Comparison of ENCODE assay signal across 8 cellular contexts in genomic region chr20:60057123-60057865, GRCh38.
DNase-seq lines count a peak whose midpoint lies in the region; ATAC-seq and TF ChIP-seq lines count a peak whose summit lies in the region.

No MANE protein-coding gene starts in this region.

- peaks cover 0 to 8% (median 0%) of the 10 kb centered on the region in 45 donors for H3K27me3 ChIP-seq in dorsolateral prefrontal cortex

- DNase-seq in AG10803 (ENCODE audit: low read depth) (peak; percentile 61), NCI-H748 (lab: John Stamatoyannopoulos, UW; ENCODE audit: unreplicated experiment) (peak; percentile 72), dorsolateral prefrontal cortex (peak in 9 of 10 donors; percentile 46 to 77 (median 66)), lung microvascular endothelial cell (ENCODE audit: low read depth in 2 of 2) (peak; percentile 56 to 63)
- peak; percentile 48 to 55 for DNase-seq in activated CD4-positive, alpha-beta T cell treated with anti-CD3 and anti-CD28 coated beads, Interleukin-2, amount 50 U/mL, for 4 hours
- DNase-seq in stimulated activated CD8-positive, alpha-beta memory T cell treated with anti-CD3 and anti-CD28 coated beads, Interleukin-2, amount 100 ng/mL, for 1 hour (ENCODE audit: low read depth in 2 of 2): peak; percentile 42 to 47

- TF ChIP-seq CTCF in AG10803 (conservative IDR thresholded peaks at IDR 0.05; ENCODE audit: low read length) (peak; percentile 88), dorsolateral prefrontal cortex (IDR thresholded peaks at IDR 0.05 in 54 of 56, conservative IDR thresholded peaks at IDR 0.05 in 2 of 56; ENCODE audit: low read depth in 1 of 56, partially characterized antibody in 56 of 56) (peak; percentile 70 to 94 (median 87))

- ATAC-seq in GM18907 (IDR thresholded peaks at IDR 0.05; ENCODE audit: unreplicated experiment) (peak; percentile 60), HG03571 (IDR thresholded peaks at IDR 0.05; ENCODE audit: unreplicated experiment) (peak; percentile 57)

- peak overlapping the region in 9 of 59 donors; percentile 14 to 56 (median 33) for H3K27ac ChIP-seq in dorsolateral prefrontal cortex

- intact Hi-C loops in dorsolateral prefrontal cortex (cut with DNase I): loop anchor here (5.0 to 10.0 kb wide), 6 partner anchors 102 to 1838 kb away; partner anchors contain the start of genes CDH26 (in 1 of the 2) and CDH4 (in 1 of the 2)

- no peak overlapping the region for H3K4me3 ChIP-seq in AG10803 (ENCODE audit: low read length)
- H3K4me3 ChIP-seq in dorsolateral prefrontal cortex: peak overlapping the region in 24 of 59 donors; percentile 1 to 46 (median 26)
